ENCODE assay signal across 8 cellular contexts in genomic region chr12:110502449-110502738, GRCh38. TPM values are rescaled to one million over a fixed set of nuclear protein-coding genes. Genes with fewer than 3 reads are reported as not detected.
DNase-seq lines count a peak whose midpoint lies in the region; ATAC-seq and TF ChIP-seq lines count a peak whose summit lies in the region.

No MANE protein-coding gene starts in this region.

- H3K27me3 ChIP-seq in hepatocyte (no peaks in the 10 kb centered on the region), suprapubic skin (no peaks in the 10 kb centered on the region)

- H3K4me3 ChIP-seq in WI38 (ENCODE audit: low read depth, low read length) = peak overlapping the region; percentile 74
- no peak overlapping the region for H3K4me3 ChIP-seq in hepatocyte
- H3K4me3 ChIP-seq in suprapubic skin = peak overlapping the region; percentile 73

- peaks cover 39% of the 10 kb centered on the region for H3K79me2 ChIP-seq in hepatocyte

- peaks cover 31% of the 10 kb centered on the region for H3K36me3 Mint-ChIP-seq in activated naive CD4-positive, alpha-beta T cell treated with anti-CD3 and anti-CD28 coated beads, Interleukin-2, amount 10 ng/mL, durations not matched to agents 7 days and 5 days

- no peaks in the 10 kb centered on the region for H3K9me3 ChIP-seq in hepatocyte (ENCODE audit: low read depth)
- no peaks in the 10 kb centered on the region for H3K9me3 ChIP-seq in suprapubic skin

- ATAC-seq in GM21390 (IDR thresholded peaks at IDR 0.05; ENCODE audit: unreplicated experiment) = no peak

- H3K36me3 ChIP-seq in hepatocyte (replicated peaks; ENCODE audit: insufficient read depth, low read depth) = no peaks in the 10 kb centered on the region
- H3K36me3 ChIP-seq in suprapubic skin = no peaks in the 10 kb centered on the region

- no peak for DNase-seq in activated naive CD4-positive, alpha-beta T cell treated with anti-CD3 and anti-CD28 coated beads, Interleukin-2, amount 10 ng/mL, durations not matched to agents 7 days and 5 days
- no peak for DNase-seq in activated naive CD4-positive, alpha-beta T cell treated with Interleukin-2 at 50 U/mL for 16 hours
- DNase-seq in hepatocyte (ENCODE audit: low spot score) = peak; percentile 4
- no peak for DNase-seq in suprapubic skin (ENCODE audit: low spot score in 2 of 2)
- no peak for DNase-seq in 8988T
- no peak for DNase-seq in GM03348 (ENCODE audit: low spot score)

- peaks cover 4% of the 10 kb centered on the region for H3K9me3 Mint-ChIP-seq in activated naive CD4-positive, alpha-beta T cell treated with anti-CD3 and anti-CD28 coated beads, Interleukin-2, amount 10 ng/mL, durations not matched to agents 7 days and 5 days

- peak overlapping the region; percentile 48 for H3K27ac ChIP-seq in hepatocyte
- H3K27ac ChIP-seq in suprapubic skin = peak overlapping the region; percentile 10

- peaks cover 5% of the 10 kb centered on the region for H3K27me3 Mint-ChIP-seq in activated naive CD4-positive, alpha-beta T cell treated with anti-CD3 and anti-CD28 coated beads, Interleukin-2, amount 10 ng/mL, durations not matched to agents 7 days and 5 days

- TF ChIP-seq POLR2A in suprapubic skin (IDR thresholded peaks at IDR 0.05) = no peak

- H3K4me2 ChIP-seq in hepatocyte = peak overlapping the region; percentile 72

- peaks cover 13% of the 10 kb centered on the region for H4K20me1 ChIP-seq in hepatocyte (ENCODE audit: insufficient read depth, poor library complexity, severe bottlenecking)

- peaks cover 42% of the 10 kb centered on the region for H3K4me1 Mint-ChIP-seq in activated naive CD4-positive, alpha-beta T cell treated with anti-CD3 and anti-CD28 coated beads, Interleukin-2, amount 10 ng/mL, durations not matched to agents 7 days and 5 days

- H3K27ac Mint-ChIP-seq in activated naive CD4-positive, alpha-beta T cell treated with anti-CD3 and anti-CD28 coated beads, Interleukin-2, amount 10 ng/mL, durations not matched to agents 7 days and 5 days = peak overlapping the region; percentile 97

- no peaks in the 10 kb centered on the region for H3K9me2 ChIP-seq in hepatocyte (replicated peaks; ENCODE audit: insufficient read depth)

- CTCF ChIA-PET in activated naive CD4-positive, alpha-beta T cell treated with anti-CD3 and anti-CD28 coated beads, Interleukin-2, amount 10 ng/mL, durations not matched to agents 7 days and 5 days (lab: Charles Lee) = interaction anchor here (0.6 to 5.0 kb wide), 4 partner anchors 34 to 98 kb away, joined by 3 to 22 read pairs (median 4); partner anchors contain the start of genes FAM216A and GPN3

- H3K4me3 Mint-ChIP-seq in activated naive CD4-positive, alpha-beta T cell treated with anti-CD3 and anti-CD28 coated beads, Interleukin-2, amount 10 ng/mL, durations not matched to agents 7 days and 5 days = peak overlapping the region; percentile 96

- TF ChIP-seq CTCF in WI38 (IDR thresholded peaks at IDR 0.05; ENCODE audit: low read depth, low read length) = no peak
- TF ChIP-seq CTCF in hepatocyte (IDR thresholded peaks at IDR 0.05; ENCODE audit: poor library complexity) = no peak
- TF ChIP-seq CTCF in suprapubic skin (IDR thresholded peaks at IDR 0.05) = no peak

- WGBS in hepatocyte (ENCODE audit: low lambda C conversion rate, missing lambda C conversion rate) = 80% methylated on average over 7 of the region's 7 CpGs
- WGBS in suprapubic skin = 48% methylated on average over 7 of the region's 7 CpGs

- no peak for TF ChIP-seq EP300 in suprapubic skin (IDR thresholded peaks at IDR 0.05)

- H3K4me1 ChIP-seq in hepatocyte (ENCODE audit: insufficient read depth) (peaks cover 11% of the 10 kb centered on the region), suprapubic skin (peaks cover 34% of the 10 kb centered on the region)

- peak overlapping the region; percentile 93 for H2AFZ ChIP-seq in hepatocyte

RNA-seq across cellular contexts. Expression of gene RAD9B, which starts 0.3 kb away (rescaled TPM):
- total RNA-seq in hepatocyte = 0.23 and 0.24 TPM in 2 replicates
- polyA plus RNA-seq in hepatocyte = 0.13 and 0.61 TPM in 2 replicates
- total RNA-seq in suprapubic skin = under 1 TPM in 3 of 4 donors, not detected in 1; 0.19 to 0.47 (median 0.40) TPM

RNA-seq across cellular contexts. Expression of gene VPS29, which starts 0.5 kb away (rescaled TPM):
- total RNA-seq in hepatocyte (102 and 110 TPM in 2 replicates), suprapubic skin (10 to 100 TPM; 72.2 to 96.1 (median 83.1) TPM)
- 176 and 177 TPM in 2 replicates for polyA plus RNA-seq in hepatocyte

RNA-seq across cellular contexts. Expression of gene FAM216A, which starts 33.7 kb away (rescaled TPM):
- total RNA-seq in hepatocyte (8.3 and 8.7 TPM in 2 replicates), suprapubic skin (1 to 10 TPM; 2.3 to 5.0 (median 3.2) TPM)
- polyA plus RNA-seq in hepatocyte = 6.8 and 8.4 TPM in 2 replicates

RNA-seq across cellular contexts. Expression of gene GPN3, which starts 34.3 kb away (rescaled TPM):
- total RNA-seq in hepatocyte = 21.8 and 23.5 TPM in 2 replicates
- 27.4 TPM in 2 replicates for polyA plus RNA-seq in hepatocyte
- 10 to 100 TPM in 3 of 4 donors, 1 to 10 TPM in 1; 9.6 to 17.1 (median 13.3) TPM for total RNA-seq in suprapubic skin

RNA-seq across cellular contexts. Expression of gene ARPC3, which starts 52.3 kb away (rescaled TPM):
- total RNA-seq in hepatocyte (419 and 585 TPM in 2 replicates), suprapubic skin (100 to 1,000 TPM; 163 to 290 (median 191) TPM)
- polyA plus RNA-seq in hepatocyte = 434 and 442 TPM in 2 replicates
